1 cellular context compared by ENCODE assay signal in the genomic region with DNA sequence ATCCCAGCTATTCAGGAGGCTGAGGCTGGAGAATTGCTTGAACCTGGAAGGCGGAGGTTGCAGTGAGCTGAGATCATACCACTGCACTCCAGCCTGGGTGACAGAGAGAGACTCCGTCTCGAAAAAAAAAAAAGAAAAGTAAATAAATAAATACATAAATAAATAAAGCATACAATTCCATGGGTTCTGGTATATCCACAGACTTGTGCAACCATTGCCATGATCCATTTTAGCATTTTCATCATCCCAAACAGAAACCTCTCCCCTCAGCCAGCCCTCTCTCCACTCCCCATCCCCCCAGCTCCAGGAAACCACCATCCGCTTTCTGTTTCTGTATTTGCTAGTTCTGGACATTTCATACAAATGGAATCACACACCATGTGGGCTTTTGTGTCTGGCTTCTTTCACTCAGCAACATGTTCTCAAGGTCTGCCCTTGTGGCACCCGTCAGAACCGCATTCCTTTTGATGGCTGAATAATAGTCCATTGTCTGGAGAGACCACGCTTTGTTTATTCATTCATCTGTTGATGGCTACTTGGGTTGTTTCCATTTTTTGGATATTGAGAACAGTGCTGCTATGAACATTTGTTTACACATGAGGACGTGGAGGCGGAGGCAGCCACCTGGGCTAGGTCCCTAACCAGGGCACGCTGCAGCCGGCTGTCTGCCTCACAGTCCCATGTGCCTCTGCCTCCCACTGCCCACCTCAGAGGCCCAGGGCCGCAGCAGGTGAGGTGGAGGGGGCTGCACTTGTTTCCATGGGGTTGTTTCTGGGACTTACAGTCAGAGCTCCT.
TF ChIP-seq lines count a peak whose summit lies in the region.

No MANE protein-coding gene starts in this region.

TF ChIP-seq in HepG2, 621 proteins besides CTCF, POLR2A, EP300 and RAD21 (continued from another document):
- TF ChIP-seq NFAT5 (CRISPR knock-in tag; IDR thresholded peaks at IDR 0.05) (no peak), ZNF746 (CRISPR knock-in tag; IDR thresholded peaks at IDR 0.05) (no peak), RNF2 (conservative IDR thresholded peaks at IDR 0.05; ENCODE audit: low read depth) (no peak), NR2F6 (IDR thresholded peaks at IDR 0.05) (no peak), NR2F6 (CRISPR knock-in tag; IDR thresholded peaks at IDR 0.05) (no peak; the same call in 1 of the 2 replicates), EHMT2 (IDR thresholded peaks at IDR 0.05; ENCODE audit: borderline replicate concordance, low read depth, low read length) (no peak), NCOA2 (CRISPR knock-in tag; IDR thresholded peaks at IDR 0.05) (0 out of 2 replicates have a peak, but pooled peaks have one; percentile 35), GATAD2A (CRISPR knock-in tag; IDR thresholded peaks at IDR 0.05) (peak; percentile 59), ELF1 (CRISPR knock-in tag; IDR thresholded peaks at IDR 0.05) (0 out of 2 replicates have a peak, but pooled peaks have one; percentile 10), HMG20A (CRISPR knock-in tag; IDR thresholded peaks at IDR 0.05; ENCODE audit: borderline replicate concordance) (peak; percentile 45; the same call in 1 of the 2 replicates), ZFX (CRISPR knock-in tag; IDR thresholded peaks at IDR 0.05; ENCODE audit: low read depth) (0 out of 2 replicates have a peak, but pooled peaks have one; percentile 16), GATAD1 (CRISPR knock-in tag; IDR thresholded peaks at IDR 0.05) (no peak), ZNF570 (CRISPR knock-in tag; IDR thresholded peaks at IDR 0.05; ENCODE audit: borderline replicate concordance) (no peak), SOX6 (IDR thresholded peaks at IDR 0.05) (no peak), SOX6 (CRISPR knock-in tag; IDR thresholded peaks at IDR 0.05) (peak; percentile 93), DPF2 (CRISPR knock-in tag; IDR thresholded peaks at IDR 0.05; ENCODE audit: borderline replicate concordance, low read depth) (no peak), MXI1 (IDR thresholded peaks at IDR 0.05; ENCODE audit: borderline replicate concordance, low read depth, low read length) (peak; percentile 36; the same call in 1 of the 3 replicates), ISL2 (CRISPR knock-in tag; IDR thresholded peaks at IDR 0.05) (no peak), KIAA2018 (CRISPR knock-in tag; IDR thresholded peaks at IDR 0.05; ENCODE audit: borderline replicate concordance) (no peak), ZNF501 (CRISPR knock-in tag; IDR thresholded peaks at IDR 0.05) (no peak), CENPT (CRISPR knock-in tag; IDR thresholded peaks at IDR 0.05; ENCODE audit: low read depth) (no peak), ZNF710 (CRISPR knock-in tag; IDR thresholded peaks at IDR 0.05; ENCODE audit: borderline replicate concordance) (peak; percentile 88), MXD4 (CRISPR knock-in tag; IDR thresholded peaks at IDR 0.05) (no peak), RORA (CRISPR knock-in tag; IDR thresholded peaks at IDR 0.05) (no peak), ZNF557 (CRISPR knock-in tag; IDR thresholded peaks at IDR 0.05) (no peak), SMAD1 (CRISPR knock-in tag; IDR thresholded peaks at IDR 0.05; ENCODE audit: borderline replicate concordance, low read depth) (no peak)
- TF ChIP-seq, protein P1, sequence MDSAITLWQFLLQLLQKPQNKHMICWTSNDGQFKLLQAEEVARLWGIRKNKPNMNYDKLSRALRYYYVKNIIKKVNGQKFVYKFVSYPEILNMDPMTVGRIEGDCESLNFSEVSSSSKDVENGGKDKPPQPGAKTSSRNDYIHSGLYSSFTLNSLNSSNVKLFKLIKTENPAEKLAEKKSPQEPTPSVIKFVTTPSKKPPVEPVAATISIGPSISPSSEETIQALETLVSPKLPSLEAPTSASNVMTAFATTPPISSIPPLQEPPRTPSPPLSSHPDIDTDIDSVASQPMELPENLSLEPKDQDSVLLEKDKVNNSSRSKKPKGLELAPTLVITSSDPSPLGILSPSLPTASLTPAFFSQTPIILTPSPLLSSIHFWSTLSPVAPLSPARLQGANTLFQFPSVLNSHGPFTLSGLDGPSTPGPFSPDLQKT (CRISPR knock-in tag; IDR thresholded peaks at IDR 0.05; ENCODE audit: borderline replicate concordance) = no peak
- TF ChIP-seq, protein P2, sequence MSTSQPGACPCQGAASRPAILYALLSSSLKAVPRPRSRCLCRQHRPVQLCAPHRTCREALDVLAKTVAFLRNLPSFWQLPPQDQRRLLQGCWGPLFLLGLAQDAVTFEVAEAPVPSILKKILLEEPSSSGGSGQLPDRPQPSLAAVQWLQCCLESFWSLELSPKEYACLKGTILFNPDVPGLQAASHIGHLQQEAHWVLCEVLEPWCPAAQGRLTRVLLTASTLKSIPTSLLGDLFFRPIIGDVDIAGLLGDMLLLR (CRISPR knock-in tag; IDR thresholded peaks at IDR 0.05) = no peak
- TF ChIP-seq, protein P3, sequence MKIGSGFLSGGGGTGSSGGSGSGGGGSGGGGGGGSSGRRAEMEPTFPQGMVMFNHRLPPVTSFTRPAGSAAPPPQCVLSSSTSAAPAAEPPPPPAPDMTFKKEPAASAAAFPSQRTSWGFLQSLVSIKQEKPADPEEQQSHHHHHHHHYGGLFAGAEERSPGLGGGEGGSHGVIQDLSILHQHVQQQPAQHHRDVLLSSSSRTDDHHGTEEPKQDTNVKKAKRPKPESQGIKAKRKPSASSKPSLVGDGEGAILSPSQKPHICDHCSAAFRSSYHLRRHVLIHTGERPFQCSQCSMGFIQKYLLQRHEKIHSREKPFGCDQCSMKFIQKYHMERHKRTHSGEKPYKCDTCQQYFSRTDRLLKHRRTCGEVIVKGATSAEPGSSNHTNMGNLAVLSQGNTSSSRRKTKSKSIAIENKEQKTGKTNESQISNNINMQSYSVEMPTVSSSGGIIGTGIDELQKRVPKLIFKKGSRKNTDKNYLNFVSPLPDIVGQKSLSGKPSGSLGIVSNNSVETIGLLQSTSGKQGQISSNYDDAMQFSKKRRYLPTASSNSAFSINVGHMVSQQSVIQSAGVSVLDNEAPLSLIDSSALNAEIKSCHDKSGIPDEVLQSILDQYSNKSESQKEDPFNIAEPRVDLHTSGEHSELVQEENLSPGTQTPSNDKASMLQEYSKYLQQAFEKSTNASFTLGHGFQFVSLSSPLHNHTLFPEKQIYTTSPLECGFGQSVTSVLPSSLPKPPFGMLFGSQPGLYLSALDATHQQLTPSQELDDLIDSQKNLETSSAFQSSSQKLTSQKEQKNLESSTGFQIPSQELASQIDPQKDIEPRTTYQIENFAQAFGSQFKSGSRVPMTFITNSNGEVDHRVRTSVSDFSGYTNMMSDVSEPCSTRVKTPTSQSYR (CRISPR knock-in tag; IDR thresholded peaks at IDR 0.05; ENCODE audit: borderline replicate concordance) = peak; percentile 68; the same call in 1 of the 2 replicates
